In genomic region chr9:75238311-75238976, GRCh38 we compare ENCODE assay signal across 8 cellular contexts.
DNase-seq lines count a peak whose midpoint lies in the region; ATAC-seq, FAIRE-seq and TF ChIP-seq lines count a peak whose summit lies in the region.

No MANE protein-coding gene starts in this region.

- H2AFZ ChIP-seq in neural progenitor cell (replicated peaks) = no peak overlapping the region

- POLR2A ChIA-PET in CD4-positive, alpha-beta memory T cell (lab: Charles Lee; ENCODE audit: partially characterized antibody) = no interaction called here

- H3K36me3 Mint-ChIP-seq in CD4-positive, alpha-beta memory T cell = peaks cover 4 to 9% of the 10 kb centered on the region in 2 donors
- no peaks in the 10 kb centered on the region for H3K36me3 Mint-ChIP-seq in neural progenitor cell

- DNase-seq in CD4-positive, alpha-beta memory T cell = peak; percentile 45 to 66 (median 49)
- DNase-seq in GM18507 (ENCODE audit: extremely low spot score, insufficient read length, low read depth) (peak; percentile 17), NCI-H1048 (lab: John Stamatoyannopoulos, UW) (peak; percentile 13), erythroblast (lab: John Stamatoyannopoulos, UW) (peak; percentile 43 to 67), neural progenitor cell (ENCODE audit: low spot score) (peak; percentile 83), T1000 (lab: John Stamatoyannopoulos, UW) (no peak)

- H3K4me3 Mint-ChIP-seq in CD4-positive, alpha-beta memory T cell = no peak overlapping the region
- no peak overlapping the region for H3K4me3 Mint-ChIP-seq in neural progenitor cell

- H4K20me1 ChIP-seq in neural progenitor cell (ENCODE audit: low read depth) = no peaks in the 10 kb centered on the region

- no peaks in the 10 kb centered on the region for H3K79me2 ChIP-seq in neural progenitor cell (ENCODE audit: low read depth)

- peak; percentile 88 for ATAC-seq in HG02840 (IDR thresholded peaks at IDR 0.05; ENCODE audit: low FRiP score, unreplicated experiment)

- CTCF ChIA-PET in CD4-positive, alpha-beta memory T cell (lab: Charles Lee; ENCODE audit: partially characterized antibody) = interaction anchor here (0.7 to 4.5 kb wide), 19 partner anchors 10 to 465 kb away, joined by 3 to 25 read pairs (median 4); no protein-coding TSS in a partner anchor

- peak overlapping the region in 1 of 7 donors; percentile 25 for H3K27ac Mint-ChIP-seq in CD4-positive, alpha-beta memory T cell
- no peak overlapping the region for H3K27ac Mint-ChIP-seq in neural progenitor cell

- FAIRE-seq in GM18507 (lab: Jason Lieb, UNC) = peak; percentile 76

- no peaks in the 10 kb centered on the region for H3K9me3 ChIP-seq in CD4-positive, alpha-beta memory T cell (ENCODE audit: control insufficient read depth in 1 of 2, low read length in 2 of 2)
- H3K9me3 ChIP-seq in neural progenitor cell (ENCODE audit: low read depth) = no peaks in the 10 kb centered on the region

- H3K27me3 ChIP-seq in CD4-positive, alpha-beta memory T cell (ENCODE audit: insufficient read depth, low read length) = no peaks in the 10 kb centered on the region
- no peaks in the 10 kb centered on the region for H3K27me3 ChIP-seq in neural progenitor cell

- no peaks in the 10 kb centered on the region for H3F3A ChIP-seq in neural progenitor cell (ENCODE audit: low read depth)

- no peaks in the 10 kb centered on the region for H3K27me3 Mint-ChIP-seq in CD4-positive, alpha-beta memory T cell
- H3K27me3 Mint-ChIP-seq in neural progenitor cell (ENCODE audit: insufficient read depth, low read depth) = peaks cover 3% of the 10 kb centered on the region

- no peak overlapping the region for H3K4me3 ChIP-seq in CD4-positive, alpha-beta memory T cell (ENCODE audit: low read length in 2 of 2)
- H3K4me3 ChIP-seq in WI38 (ENCODE audit: low read depth, low read length) = no peak overlapping the region
- no peak overlapping the region for H3K4me3 ChIP-seq in neural progenitor cell

- no peak overlapping the region for H3K9ac ChIP-seq in neural progenitor cell

- H3K36me3 ChIP-seq in CD4-positive, alpha-beta memory T cell (ENCODE audit: insufficient read depth, low read length) = no peaks in the 10 kb centered on the region
- H3K36me3 ChIP-seq in neural progenitor cell = no peaks in the 10 kb centered on the region

- no peaks in the 10 kb centered on the region for H3K4me1 Mint-ChIP-seq in CD4-positive, alpha-beta memory T cell
- H3K4me1 Mint-ChIP-seq in neural progenitor cell = peaks cover under 1% of the 10 kb centered on the region

- intact Hi-C loops in CD4-positive, alpha-beta memory T cell (cut with micrococcal nuclease) = loop anchor here (1.0 kb wide), 3 partner anchors 37 to 155 kb away; no protein-coding TSS in a partner anchor

- H3K27ac ChIP-seq in CD4-positive, alpha-beta memory T cell (ENCODE audit: low read depth, low read length) = no peak overlapping the region
- no peak overlapping the region for H3K27ac ChIP-seq in neural progenitor cell

- H3K4me2 ChIP-seq in neural progenitor cell = no peak overlapping the region

- peaks cover 0 to 15% (median 0%) of the 10 kb centered on the region in 8 donors for H3K9me3 Mint-ChIP-seq in CD4-positive, alpha-beta memory T cell
- peaks cover 10% of the 10 kb centered on the region for H3K9me3 Mint-ChIP-seq in neural progenitor cell

- no peak for TF ChIP-seq POLR2A in erythroblast (IDR thresholded peaks at IDR 0.05; ENCODE audit: low read length)

- TF ChIP-seq CTCF in WI38 (IDR thresholded peaks at IDR 0.05; ENCODE audit: low read depth, low read length) = peak; percentile 60
- peak; percentile 68 for TF ChIP-seq CTCF in neural progenitor cell (IDR thresholded peaks at IDR 0.05)

- H3K4me1 ChIP-seq in CD4-positive, alpha-beta memory T cell (ENCODE audit: insufficient read depth, low read length) = no peaks in the 10 kb centered on the region
- peaks cover 5% of the 10 kb centered on the region for H3K4me1 ChIP-seq in neural progenitor cell
